In the genomic region with DNA sequence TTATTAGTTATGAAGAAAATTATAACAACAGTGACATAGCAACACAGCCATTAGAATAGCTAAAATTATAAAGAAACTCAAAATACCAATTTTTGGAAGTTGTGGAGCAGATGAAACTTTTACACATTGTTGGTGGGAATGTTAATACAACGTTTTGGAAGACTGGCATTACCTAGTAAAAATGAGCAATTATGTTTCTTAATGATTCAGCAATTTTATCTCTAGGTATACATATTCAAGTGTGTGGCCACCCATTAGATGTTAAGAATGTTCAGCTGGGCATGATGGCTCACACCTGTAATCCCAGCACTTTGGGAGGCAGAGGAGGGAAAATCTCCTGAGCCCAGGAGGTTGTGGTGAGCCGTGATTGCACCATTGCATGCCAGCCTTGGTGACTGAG, we compare ENCODE assay signal across 28 cellular contexts.
"Had no signal": no experiment of that assay in that cellular context is flagged by ENCODE, and none has a peak within 500 bp of the region (broad histone marks: within the 10 kb centered on the region; RNA-seq: fewer than 3 reads in every experiment).

No MANE protein-coding gene starts in this region.

- H3K27me3 ChIP-seq: neural progenitor cell, ovary, spleen, suprapubic skin, testis, tibial artery, transverse colon, upper lobe of right lung, uterus had no signal

- H3K27ac ChIP-seq: neural progenitor cell, ovary, parathyroid adenoma, psoas muscle, skin epidermis, suprapubic skin, testis, tibial artery, transverse colon, upper lobe of right lung, uterus had no signal

- H3K4me1 ChIP-seq: neural progenitor cell, parathyroid adenoma, psoas muscle, testis, tibial artery, transverse colon, uterus had no signal

- H3K9me3 ChIP-seq: ovary, psoas muscle, suprapubic skin, testis, tibial artery, transverse colon, upper lobe of right lung, uterus had no signal

- H3K36me3 ChIP-seq: neural progenitor cell, ovary, spleen, suprapubic skin, tibial artery, transverse colon, upper lobe of right lung, uterus had no signal

- H3K9ac ChIP-seq: neural progenitor cell, parathyroid adenoma had no signal

- H3K4me3 ChIP-seq: neural progenitor cell, ovary, psoas muscle, skin epidermis, smooth muscle cell, spleen, suprapubic skin, testis, tibial artery, transverse colon, upper lobe of right lung, uterus had no signal

- ATAC-seq: natural killer cell; psoas muscle; right cardiac atrium; sciatic nerve; stimulated activated memory B cell treated with anti-CD40 and anti-IgM and Interleukin-4, amounts not matched to agents 10 μg/mL and 1 μg/mL and 100 μg/mL, for 72 hours; stimulated activated naive CD8-positive, alpha-beta T cell treated with anti-CD3 and anti-CD28 coated beads, Interleukin-15, amount 100 ng/mL, for 72 hours; stimulated activated naive CD8-positive, alpha-beta T cell treated with anti-CD3 and anti-CD28 coated beads, Interleukin-15, Interleukin-2, amounts not matched to agents 100 U/mL and 50 U/mL, for 24 hours; upper lobe of right lung had no signal

- H2AFZ ChIP-seq: neural progenitor cell, parathyroid adenoma had no signal

- H3K4me2 ChIP-seq: neural progenitor cell, smooth muscle cell had no signal

- DNase-seq: natural killer cell; occipital lobe; ovary; posterior cingulate gyrus; psoas muscle; right cardiac atrium; spleen; stimulated activated CD4-positive, alpha-beta T cell treated with anti-CD3 and anti-CD28 coated beads, Interleukin-12 subunit alpha, Interleukin-12 subunit beta, amount 100 ng/mL, for 4 hours; stimulated activated CD4-positive, alpha-beta T cell treated with anti-CD3 and anti-CD28 coated beads, Interleukin-1b, Interleukin-23, amount 100 ng/mL, for 48 hours; stimulated activated CD4-positive, alpha-beta T cell treated with anti-CD3 and anti-CD28 coated beads, Interleukin-4, amount 100 ng/mL, for 1 hour; stimulated activated CD4-positive, alpha-beta T cell treated with anti-CD3 and anti-CD28 coated beads, Interleukin-4, amount 100 ng/mL, for 4 hours; stimulated activated CD8-positive, alpha-beta memory T cell treated with anti-CD3 and anti-CD28 coated beads, Interleukin-4, amount 100 ng/mL, for 48 hours; stimulated activated naive CD4-positive, alpha-beta T cell; stimulated activated naive CD8-positive, alpha-beta T cell treated with anti-CD3 and anti-CD28 coated beads, Interleukin-15, amount 100 ng/mL, for 72 hours; stimulated activated naive CD8-positive, alpha-beta T cell treated with anti-CD3 and anti-CD28 coated beads, Interleukin-15, Interleukin-2, amounts not matched to agents 100 U/mL and 50 U/mL, for 24 hours; substantia nigra; testis; tibial artery; transverse colon; upper lobe of right lung; uterus had no signal
